In the genomic region with DNA sequence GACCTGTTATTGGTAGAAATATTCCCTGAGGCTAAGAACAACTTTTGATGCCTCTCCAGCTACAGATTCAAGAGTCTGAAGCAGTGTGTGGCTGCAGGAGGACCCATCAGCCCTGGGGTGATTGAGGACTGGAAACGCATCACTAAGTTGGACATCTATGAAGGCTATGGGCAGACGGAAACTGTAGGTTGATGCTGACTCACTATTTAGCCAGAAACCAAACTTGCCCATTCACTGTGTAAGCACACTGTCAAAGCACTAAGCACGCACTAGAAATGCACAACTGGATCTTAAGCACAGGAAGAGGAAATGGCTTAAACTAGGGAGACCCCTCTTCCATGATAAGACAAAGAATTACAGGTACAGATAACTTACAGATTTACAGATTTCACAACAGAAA, we compare ENCODE assay signal across 11 cellular contexts. TPM values are rescaled to one million over a fixed set of nuclear protein-coding genes. Genes with fewer than 3 reads are reported as not detected.
DNase-seq lines count a peak whose midpoint lies in the region; ATAC-seq and TF ChIP-seq lines count a peak whose summit lies in the region.
"Had no signal": no experiment of that assay in that cellular context is flagged by ENCODE, and none has a peak within 500 bp of the region (broad histone marks: within the 10 kb centered on the region; RNA-seq: fewer than 3 reads in every experiment).

No MANE protein-coding gene starts in this region.

- TF ChIP-seq CTCF in RWPE2 (IDR thresholded peaks at IDR 0.05; ENCODE audit: poor library complexity, severe bottlenecking) (no peak), osteoblast (IDR thresholded peaks at IDR 0.05; ENCODE audit: extremely low read depth, low read depth, low read length) (no peak), gastrocnemius medialis (IDR thresholded peaks at IDR 0.05 in 4 of 5, conservative IDR thresholded peaks at IDR 0.05 in 1 of 5) (no peak), Calu3 (IDR thresholded peaks at IDR 0.05; ENCODE audit: unreplicated experiment) (no peak)

- H3K27ac Mint-ChIP-seq in Calu3 (ENCODE audit: unreplicated experiment) = no peak overlapping the region

- in situ Hi-C loops in gastrocnemius medialis (cut with MboI; ENCODE audit: low sequenced_read_pairs in 4 of 4) = loop anchor here in 2 of 4 donors (10.0 to 25.0 kb wide), 2 partner anchors 398 to 400 kb away; no protein-coding TSS in a partner anchor

- peaks cover 19% of the 10 kb centered on the region for H3K4me1 ChIP-seq in RWPE2 (ENCODE audit: insufficient read depth, poor library complexity, severe bottlenecking)
- H3K4me1 ChIP-seq in osteoblast (ENCODE audit: insufficient read depth, low read length) = peaks cover 40% of the 10 kb centered on the region
- no peaks in the 10 kb centered on the region for H3K4me1 ChIP-seq in gastrocnemius medialis

- H3K27me3 ChIP-seq in RWPE2 (ENCODE audit: insufficient read depth, poor library complexity, severe bottlenecking) = no peaks in the 10 kb centered on the region
- no peaks in the 10 kb centered on the region for H3K27me3 ChIP-seq in osteoblast (ENCODE audit: insufficient read depth, low read length)
- H3K27me3 ChIP-seq in gastrocnemius medialis = no peaks in the 10 kb centered on the region

- H3K4me3 ChIP-seq in RWPE2 (ENCODE audit: severe bottlenecking) (no peak overlapping the region), osteoblast (ENCODE audit: insufficient read depth, low read length) (no peak overlapping the region), gastrocnemius medialis (no peak overlapping the region)

- no peaks in the 10 kb centered on the region for H3K36me3 Mint-ChIP-seq in Calu3 (ENCODE audit: insufficient read depth, unreplicated experiment)

- no peak overlapping the region for H3K4me3 Mint-ChIP-seq in Calu3 (ENCODE audit: low read depth, unreplicated experiment)

- intact Hi-C loops in gastrocnemius medialis (cut with DNase I; ENCODE audit: low total_unique reads) = no loop called here
- intact Hi-C loops in Calu3 (cut with micrococcal nuclease; ENCODE audit: unreplicated experiment) = no loop called here

- H3K79me2 ChIP-seq in osteoblast (ENCODE audit: insufficient read depth, low read length) = no peaks in the 10 kb centered on the region

- no peaks in the 10 kb centered on the region for H3K9me3 ChIP-seq in RWPE2 (ENCODE audit: severe bottlenecking)
- H3K9me3 ChIP-seq in osteoblast (ENCODE audit: low read depth, low read length) = no peaks in the 10 kb centered on the region
- no peaks in the 10 kb centered on the region for H3K9me3 ChIP-seq in gastrocnemius medialis

- CTCF ChIA-PET in Calu3 (lab: Charles Lee) = no interaction called here

- peak; percentile 91 for ATAC-seq in GM19351 (IDR thresholded peaks at IDR 0.05; ENCODE audit: unreplicated experiment)
- peak; percentile 100 for ATAC-seq in HG02884 (IDR thresholded peaks at IDR 0.05; ENCODE audit: unreplicated experiment)
- ATAC-seq in RWPE2 (ENCODE audit: low read depth) = peak; percentile 93
- no peak for ATAC-seq in gastrocnemius medialis

- no peak overlapping the region for H3K4me2 ChIP-seq in osteoblast (ENCODE audit: insufficient read depth, low read length)

- no peaks in the 10 kb centered on the region for H3K27me3 Mint-ChIP-seq in Calu3 (ENCODE audit: unreplicated experiment)

- H3K9me3 Mint-ChIP-seq in Calu3 (ENCODE audit: low read depth, unreplicated experiment) = no peaks in the 10 kb centered on the region

- no peak for TF ChIP-seq POLR2A in gastrocnemius medialis (IDR thresholded peaks at IDR 0.05)

- H3K27ac ChIP-seq in RWPE2 (ENCODE audit: poor library complexity, severe bottlenecking) = peak overlapping the region; percentile 64
- peak overlapping the region; percentile 35 for H3K27ac ChIP-seq in osteoblast (ENCODE audit: low read depth, low read length)
- H3K27ac ChIP-seq in gastrocnemius medialis = no peak overlapping the region

- no peaks in the 10 kb centered on the region for H3K4me1 Mint-ChIP-seq in Calu3 (ENCODE audit: low read depth, unreplicated experiment)

- H3K36me3 ChIP-seq in RWPE2 (ENCODE audit: low read depth) (no peaks in the 10 kb centered on the region; the same call in 1 of the 2 replicates), osteoblast (ENCODE audit: insufficient read depth, low read length) (no peaks in the 10 kb centered on the region), gastrocnemius medialis (no peaks in the 10 kb centered on the region)

- H4K20me1 ChIP-seq in osteoblast (ENCODE audit: insufficient read depth, low read length) = no peaks in the 10 kb centered on the region

- DNase-seq in RWPE2 (ENCODE audit: low spot score) (no peak), osteoblast (ENCODE audit: insufficient read length, low spot score, missing footprints) (no peak), gastrocnemius medialis (no peak), NCI-H1694 (lab: John Stamatoyannopoulos, UW) (no peak), Calu3 (no peak)
- DNase-seq: activated CD4-positive, CD25-positive, alpha-beta regulatory T cell; activated naive CD4-positive, alpha-beta T cell; GDM1; nucleus accumbens had no signal

- H2AFZ ChIP-seq in osteoblast (ENCODE audit: low read length) = peak overlapping the region; percentile 2

- BruUV-seq in Calu3 (replicated peaks; lab: Mats Ljungman, UMichigan) = no TSS peak

RNA-seq across cellular contexts. Expression of a gene that starts 20.8 kb away (rescaled TPM):
- not detected in 2 replicates for total RNA-seq in osteoblast
- not detected for total RNA-seq in gastrocnemius medialis
- not detected in 2 replicates for total RNA-seq in Calu3 (2022)

Comparison
In these comparisons a context has a peak if more than half of its experiments do, and no peak if none do; other contexts are left out.
1. ATAC-seq: peak in GM19351 (single experiment), HG02884 (single experiment) and RWPE2 (single experiment); none in gastrocnemius medialis (0 of 2).
2. H3K27ac ChIP-seq: peak in RWPE2 (single experiment) and osteoblast (single experiment); none in gastrocnemius medialis (0 of 4).